In the genomic region with DNA sequence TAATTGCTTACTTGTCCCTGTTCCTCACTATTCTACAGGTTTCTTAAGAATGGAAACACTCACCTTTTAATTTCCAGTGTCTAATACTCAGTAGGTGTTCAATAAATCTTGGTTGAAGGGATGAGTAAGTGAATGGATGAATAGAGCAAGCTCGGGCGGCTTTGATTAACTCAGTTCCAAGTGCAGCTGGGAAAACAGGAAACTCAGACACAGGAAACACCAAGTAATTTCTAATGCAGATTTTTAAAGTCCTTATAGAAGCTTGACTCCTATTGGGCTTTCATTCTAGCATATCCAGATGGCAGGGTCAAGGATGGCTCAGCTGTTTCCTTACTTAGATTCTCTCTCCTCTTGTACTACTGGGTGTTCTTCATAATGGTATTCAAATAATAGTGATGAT, we compare ENCODE assay signal across 21 cellular contexts. TPM values are rescaled to one million over a fixed set of nuclear protein-coding genes. Genes with fewer than 3 reads are reported as not detected.
"Had no signal": no experiment of that assay in that cellular context is flagged by ENCODE, and none has a peak within 500 bp of the region (broad histone marks: within the 10 kb centered on the region; RNA-seq: fewer than 3 reads in every experiment).

No MANE protein-coding gene starts in this region.

- H3K27ac ChIP-seq: heart left ventricle, neutrophil, psoas muscle, spleen, tibial artery, upper lobe of right lung, vagina had no signal

- H3K4me3 ChIP-seq: heart left ventricle, psoas muscle, spleen, tibial artery, upper lobe of right lung, vagina had no signal

- H3K36me3 ChIP-seq: heart left ventricle, neutrophil, spleen, tibial artery, upper lobe of right lung, vagina had no signal

- ATAC-seq: effector memory CD8-positive, alpha-beta T cell; heart left ventricle; naive thymus-derived CD4-positive, alpha-beta T cell; psoas muscle; sciatic nerve; stimulated activated memory B cell treated with anti-CD40 and anti-IgM and Interleukin-4, amounts not matched to agents 10 μg/mL and 1 μg/mL and 100 μg/mL, for 72 hours; upper lobe of right lung had no signal

- DNase-seq: effector memory CD8-positive, alpha-beta T cell; erythroblast; heart left ventricle; hippocampal formation; kidney glomerular epithelial cell; naive thymus-derived CD4-positive, alpha-beta T cell; nephron progenitor cell; psoas muscle; spleen; stimulated activated CD4-positive, alpha-beta T cell treated with anti-CD3 and anti-CD28 coated beads, Interleukin-15, amount 100 ng/mL, for 24 hours; stimulated activated CD4-positive, alpha-beta T cell treated with anti-CD3 and anti-CD28 coated beads, Interleukin-1b, Interleukin-23, amount 100 ng/mL, for 48 hours; stimulated activated CD4-positive, alpha-beta T cell treated with anti-CD3 and anti-CD28 coated beads, Interleukin-4, amount 100 ng/mL, for 24 hours; tibial artery; upper lobe of right lung had no signal

- H3K27me3 ChIP-seq: heart left ventricle, vagina had no signal

- H3K4me1 ChIP-seq: heart left ventricle, psoas muscle, tibial artery, upper lobe of right lung, vagina had no signal

- H3K9me3 ChIP-seq: heart left ventricle, neutrophil, psoas muscle, spleen, tibial artery, upper lobe of right lung, vagina had no signal

RNA-seq across cellular contexts. Expression of gene CAMK1G, which starts 14.0 kb away (rescaled TPM):
- total RNA-seq: lung microvascular endothelial cell; mesenteric fat pad; naive thymus-derived CD4-positive, alpha-beta T cell; skeletal muscle tissue; vagina had no signal
- polyA plus RNA-seq: heart left ventricle; naive thymus-derived CD4-positive, alpha-beta T cell had no signal
